ENCODE assay signal across 13 cellular contexts in the genomic region with DNA sequence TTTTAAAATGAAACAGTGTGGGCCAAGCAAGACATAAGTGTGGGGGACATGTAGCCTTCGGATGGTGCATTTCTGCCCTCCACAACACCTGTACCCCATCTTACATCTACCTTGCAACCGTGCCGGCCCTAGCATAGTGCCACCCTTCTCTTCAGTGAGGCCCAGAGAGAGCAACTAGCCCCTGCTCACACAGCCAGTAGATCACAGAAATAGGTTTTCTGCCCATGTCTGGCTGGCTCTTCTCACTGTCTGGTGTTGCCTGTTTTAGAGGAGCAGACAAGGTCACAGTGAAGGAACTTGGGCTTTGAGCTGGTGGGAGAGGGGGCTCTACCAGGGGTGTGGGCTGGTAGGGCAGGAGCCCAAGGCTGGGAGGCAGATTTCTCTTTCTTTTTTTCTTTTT. TPM values are rescaled to one million over a fixed set of nuclear protein-coding genes. Genes with fewer than 3 reads are reported as not detected.
DNase-seq lines count a peak whose midpoint lies in the region; ATAC-seq and TF ChIP-seq lines count a peak whose summit lies in the region.
"Had no signal": no experiment of that assay in that cellular context is flagged by ENCODE, and none has a peak within 500 bp of the region (broad histone marks: within the 10 kb centered on the region; RNA-seq: fewer than 3 reads in every experiment).

No MANE protein-coding gene starts in this region.

- no TSS peak for BruUV-seq in IMR-90 (replicated peaks; lab: Mats Ljungman, UMichigan)

- H2AFZ ChIP-seq in IMR-90 (replicated peaks; ENCODE audit: low read length, poor library complexity), result no peak overlapping the region
- no peak overlapping the region for H2AFZ ChIP-seq in mesenchymal stem cell (ENCODE audit: low read depth, low read length)

- H3K27ac ChIP-seq in IMR-90 (ENCODE audit: insufficient read depth, low read length) (no peak overlapping the region; the same call in 1 of the 2 replicates), mesenchymal stem cell (ENCODE audit: low read length, poor library complexity, severe bottlenecking) (peak overlapping the region; percentile 21), gastrocnemius medialis (peak overlapping the region; percentile 1 to 83 (median 62))

- H3K4ac ChIP-seq in IMR-90 (ENCODE audit: low read depth, low read length) (no peak overlapping the region), mesenchymal stem cell (ENCODE audit: low read depth in 1 of 2, low read length in 2 of 2) (no peak overlapping the region)

- H4K8ac ChIP-seq in IMR-90 (ENCODE audit: low read depth in 2 of 2, low read length in 2 of 2) (no peak overlapping the region), mesenchymal stem cell (ENCODE audit: low read length) (no peak overlapping the region)

- intact Hi-C loops in IMR-90 (cut with micrococcal nuclease), result no loop called here
- intact Hi-C loops in gastrocnemius medialis (cut with DNase I; ENCODE audit: low total_unique reads), result no loop called here
- intact Hi-C loops in left ventricle myocardium superior (cut with micrococcal nuclease), result no loop called here

- in situ Hi-C loops in IMR-90 (cut with MboI; ENCODE audit: low sequenced_read_pairs), result no loop called here
- in situ Hi-C loops in gastrocnemius medialis (cut with MboI; ENCODE audit: low sequenced_read_pairs in 4 of 4), result no loop called here
- in situ Hi-C loops in ACHN (cut with HindIII; ENCODE audit: low pct_ligation_motif_present, low pct_unique_long_range_greater_than_20kb, low sequenced_read_pairs), result no loop called here

- H3K4me3 Mint-ChIP-seq in chondrocyte (ENCODE audit: unreplicated experiment), result no peak overlapping the region
- H3K4me3 Mint-ChIP-seq: CD4-positive, CD25-positive, alpha-beta regulatory T cell; CD8-positive, alpha-beta memory T cell had no signal

- CTCF ChIA-PET in IMR-90 (lab: Yijun Ruan, JAX), result no interaction called here

- no peak for TF ChIP-seq POLR2A in IMR-90 (IDR thresholded peaks at IDR 0.05; ENCODE audit: low read depth, low read length)
- TF ChIP-seq POLR2A in gastrocnemius medialis (IDR thresholded peaks at IDR 0.05), result no peak

- no peaks in the 10 kb centered on the region for H3K9me3 Mint-ChIP-seq in chondrocyte (ENCODE audit: low read depth)
- H3K9me3 Mint-ChIP-seq: CD8-positive, alpha-beta memory T cell had no signal

- no peak for TF ChIP-seq RAD21 in IMR-90 (IDR thresholded peaks at IDR 0.05; ENCODE audit: low read length)

- peaks cover 59% of the 10 kb centered on the region for H3K36me3 Mint-ChIP-seq in chondrocyte (ENCODE audit: low read depth)

- H2BK15ac ChIP-seq in IMR-90 (ENCODE audit: low read depth, low read length) (no peak overlapping the region), mesenchymal stem cell (ENCODE audit: low read depth, poor library complexity, severe bottlenecking) (no peak overlapping the region)

- POLR2A ChIA-PET in IMR-90 (lab: Charles Lee; ENCODE audit: unreplicated experiment), result no interaction called here

- H3K4me3 ChIP-seq in IMR-90 (ENCODE audit: insufficient read depth, low read depth, low read length) (no peak overlapping the region), mesenchymal stem cell (ENCODE audit: insufficient read depth in 1 of 2, low read depth in 1 of 2, low read length in 2 of 2) (no peak overlapping the region), gastrocnemius medialis (no peak overlapping the region)
- H3K4me3 ChIP-seq: HAP-1 had no signal

- peaks cover 96% of the 10 kb centered on the region for H4K20me1 ChIP-seq in IMR-90 (ENCODE audit: insufficient read depth, low read length)

- TF ChIP-seq CTCF in IMR-90 (conservative IDR thresholded peaks at IDR 0.05; ENCODE audit: low read depth, low read length), result no peak
- no peak for TF ChIP-seq CTCF in chondrocyte (IDR thresholded peaks at IDR 0.05)
- no peak for TF ChIP-seq CTCF in gastrocnemius medialis (IDR thresholded peaks at IDR 0.05 in 4 of 5, conservative IDR thresholded peaks at IDR 0.05 in 1 of 5)

- DNase-seq in IMR-90, result no peak
- no peak for DNase-seq in chondrocyte (ENCODE audit: low spot score)
- DNase-seq in mesenchymal stem cell, result no peak
- no peak for DNase-seq in gastrocnemius medialis
- DNase-seq in activated T-cell treated with anti-CD3 and anti-CD28 coated beads, Interleukin-2, amount 50 U/mL, for 1 hour, result no peak
- DNase-seq in ACHN, result no peak
- no peak for DNase-seq in left ventricle myocardium superior
- DNase-seq: BE2C; C1 segment of cervical spinal cord; CD4-positive, CD25-positive, alpha-beta regulatory T cell; CD8-positive, alpha-beta memory T cell; COR-L47 had no signal

- dilution Hi-C loops in IMR-90 (cut with HindIII; ENCODE audit: low sequenced_read_pairs, unreplicated experiment), result no loop called here

- H3K4me1 Mint-ChIP-seq in chondrocyte (ENCODE audit: low read depth), result peaks cover 71% of the 10 kb centered on the region
- H3K4me1 Mint-ChIP-seq: CD8-positive, alpha-beta memory T cell had no signal

- H3K23ac ChIP-seq in IMR-90 (ENCODE audit: low read depth, low read length) (peak overlapping the region; percentile 75; the same call in 1 of the 2 replicates), mesenchymal stem cell (ENCODE audit: low read length in 2 of 2) (no peak overlapping the region)

- no peak for ATAC-seq in IMR-90 (ENCODE audit: low read depth)
- no peak for ATAC-seq in gastrocnemius medialis
- no peak for ATAC-seq in left ventricle myocardium superior

- WGBS in IMR-90 (ENCODE audit: extremely low coverage in 2 of 2, insufficient read length in 1 of 2), 2 experiments, result no CpG with 5 or more reads among the region's 3 CpGs
- WGBS in mesenchymal stem cell, result 95% methylated on average over 3 of the region's 3 CpGs

- H4K5ac ChIP-seq in IMR-90 (ENCODE audit: low read depth, low read length), result no peak overlapping the region

- H3K36me3 ChIP-seq in IMR-90 (ENCODE audit: control insufficient read depth, insufficient read depth, low read length) (peaks cover 89% of the 10 kb centered on the region), mesenchymal stem cell (ENCODE audit: control insufficient read depth in 1 of 2, insufficient read depth in 2 of 2, low read depth in 1 of 2, low read length in 2 of 2) (peaks cover 88 to 99% of the 10 kb centered on the region in 2 experiments), gastrocnemius medialis (peaks cover 0 to 49% of the 10 kb centered on the region in 2 donors)

- H2BK20ac ChIP-seq in IMR-90 (ENCODE audit: low read depth, low read length), result no peak overlapping the region

- H3K9me1 ChIP-seq in IMR-90 (ENCODE audit: insufficient read depth, low read length), result peaks cover 21% of the 10 kb centered on the region; the same call in 1 of the 2 replicates

- no peaks in the 10 kb centered on the region for H3K27me3 Mint-ChIP-seq in chondrocyte (ENCODE audit: low read depth)
- H3K27me3 Mint-ChIP-seq: CD4-positive, CD25-positive, alpha-beta regulatory T cell; CD8-positive, alpha-beta memory T cell had no signal

- H3K4me2 ChIP-seq in IMR-90 (ENCODE audit: low read depth, low read length) (no peak overlapping the region), mesenchymal stem cell (ENCODE audit: low read length, poor library complexity, severe bottlenecking) (no peak overlapping the region)

- no peaks in the 10 kb centered on the region for H3K9me3 ChIP-seq in IMR-90 (ENCODE audit: control insufficient read depth, insufficient read depth, low read length)
- H3K9me3 ChIP-seq in mesenchymal stem cell (ENCODE audit: control insufficient read depth, low read length), result no peaks in the 10 kb centered on the region
- H3K9me3 ChIP-seq in gastrocnemius medialis, result no peaks in the 10 kb centered on the region
- H3K9me3 ChIP-seq: BE2C, HAP-1 had no signal

- peak overlapping the region; percentile 45 for H3K27ac Mint-ChIP-seq in chondrocyte (ENCODE audit: unreplicated experiment)
- H3K27ac Mint-ChIP-seq: CD4-positive, CD25-positive, alpha-beta regulatory T cell; CD8-positive, alpha-beta memory T cell had no signal

- H3K9ac ChIP-seq in IMR-90 (ENCODE audit: low read depth, low read length) (no peak overlapping the region), mesenchymal stem cell (ENCODE audit: low read length) (no peak overlapping the region)

- no peak overlapping the region for H2AK5ac ChIP-seq in IMR-90 (ENCODE audit: low read depth, low read length)
- no peak overlapping the region for H2AK5ac ChIP-seq in mesenchymal stem cell (ENCODE audit: low read length, severe bottlenecking)

- H3K56ac ChIP-seq in IMR-90 (ENCODE audit: extremely low read depth, insufficient read depth, low read length), result no peak overlapping the region

- no peak overlapping the region for H2BK120ac ChIP-seq in IMR-90 (ENCODE audit: low read depth, low read length)
- no peak overlapping the region for H2BK120ac ChIP-seq in mesenchymal stem cell (ENCODE audit: low read depth, low read length)

- H2BK12ac ChIP-seq in mesenchymal stem cell (ENCODE audit: low read length in 2 of 2), result no peak overlapping the region

- peak overlapping the region; percentile 48 for H2AK9ac ChIP-seq in IMR-90 (replicated peaks; ENCODE audit: low read depth, low read length, poor library complexity)

- H3K4me1 ChIP-seq in IMR-90 (ENCODE audit: control insufficient read depth, insufficient read depth, low read length) (peaks cover 13% of the 10 kb centered on the region; the same call in 1 of the 2 replicates), mesenchymal stem cell (ENCODE audit: control insufficient read depth, insufficient read depth, low read depth, low read length) (peaks cover 75% of the 10 kb centered on the region), gastrocnemius medialis (peaks cover 23 to 37% of the 10 kb centered on the region in 2 donors)
- H3K4me1 ChIP-seq: HAP-1 had no signal

- H3K14ac ChIP-seq in IMR-90 (replicated peaks; ENCODE audit: low read depth, low read length) (no peak overlapping the region), mesenchymal stem cell (ENCODE audit: low read length in 2 of 2) (no peak overlapping the region)

- no peak overlapping the region for H2BK5ac ChIP-seq in IMR-90 (ENCODE audit: low read depth, low read length, poor library complexity, severe bottlenecking)
- no peak overlapping the region for H2BK5ac ChIP-seq in mesenchymal stem cell (ENCODE audit: low read depth, low read length, poor library complexity, severe bottlenecking)

- H3K79me1 ChIP-seq in IMR-90 (ENCODE audit: low read depth in 1 of 2, low read length in 2 of 2) (peaks cover 47 to 89% of the 10 kb centered on the region in 2 experiments), mesenchymal stem cell (replicated peaks; ENCODE audit: low read length, poor library complexity, severe bottlenecking) (peaks cover 11% of the 10 kb centered on the region)

- H4K91ac ChIP-seq in IMR-90 (ENCODE audit: insufficient read depth, low read depth, low read length), result no peak overlapping the region
- no peak overlapping the region for H4K91ac ChIP-seq in mesenchymal stem cell (ENCODE audit: low read length)

- H3K27me3 ChIP-seq in IMR-90 (ENCODE audit: control insufficient read depth, insufficient read depth, low read length), result no peaks in the 10 kb centered on the region
- no peaks in the 10 kb centered on the region for H3K27me3 ChIP-seq in mesenchymal stem cell (ENCODE audit: control insufficient read depth in 1 of 2, insufficient read depth in 1 of 2, low read length in 2 of 2)
- H3K27me3 ChIP-seq in gastrocnemius medialis, result no peaks in the 10 kb centered on the region
- H3K27me3 ChIP-seq: BE2C had no signal

- H3K18ac ChIP-seq in IMR-90 (ENCODE audit: low read depth, low read length) (no peak overlapping the region), mesenchymal stem cell (ENCODE audit: low read depth in 1 of 2, low read length in 2 of 2) (no peak overlapping the region)

RNA-seq across cellular contexts. Expression of gene PDLIM7, which starts 11.1 kb away (rescaled TPM):
- total RNA-seq in IMR-90 (2012; rRNA removed), result 70.4 and 72.5 TPM in 2 replicates
- polyA plus RNA-seq in IMR-90 (2012; rRNA removed), result 534 and 574 TPM in 2 replicates
- 252 and 588 TPM in 2 replicates for polyA plus RNA-seq in IMR-90 (2012; cell fraction: cytosol; rRNA removed)
- polyA plus RNA-seq in IMR-90 (2012; cell fraction: nucleus; rRNA removed; ENCODE audit: low replicate concordance), result 1,535 and 3,107 TPM in 2 replicates
- 563 to 633 TPM (median 613 TPM) in 3 replicates for total RNA-seq in chondrocyte
- 221 TPM for polyA plus RNA-seq in mesenchymal stem cell (2013, experiment 1 of 2)
- 213 TPM for polyA plus RNA-seq in mesenchymal stem cell (2013, experiment 2 of 2)
- total RNA-seq in gastrocnemius medialis, result 100 to 1,000 TPM; 132 to 244 (median 220) TPM
- 35.1 TPM for total RNA-seq in left ventricle myocardium superior

RNA-seq across cellular contexts. Expression of gene DBN1, which starts 12.8 kb away (rescaled TPM):
- total RNA-seq in IMR-90 (2012; rRNA removed) (122 and 212 TPM in 2 replicates), chondrocyte (207 to 277 TPM (median 274 TPM) in 3 replicates), gastrocnemius medialis (10 to 100 TPM; 16.3 to 27.5 (median 23.2) TPM), left ventricle myocardium superior (22.4 TPM)
- polyA plus RNA-seq in IMR-90 (2012; rRNA removed), result 187 and 235 TPM in 2 replicates
- 150 and 193 TPM in 2 replicates for polyA plus RNA-seq in IMR-90 (2012; cell fraction: cytosol; rRNA removed)
- 786 and 1,481 TPM in 2 replicates for polyA plus RNA-seq in IMR-90 (2012; cell fraction: nucleus; rRNA removed; ENCODE audit: low replicate concordance)
- 149 TPM for polyA plus RNA-seq in mesenchymal stem cell (2013, experiment 1 of 2)
- polyA plus RNA-seq in mesenchymal stem cell (2013, experiment 2 of 2), result 150 TPM

RNA-seq across cellular contexts. Expression of gene DOK3, which starts 23.4 kb away (rescaled TPM):
- total RNA-seq in IMR-90 (2012; rRNA removed), result 0.54 and 0.56 TPM in 2 replicates
- polyA plus RNA-seq in IMR-90 (2012; rRNA removed), result 3.6 and 3.9 TPM in 2 replicates
- 0.49 and 1.3 TPM in 2 replicates for polyA plus RNA-seq in IMR-90 (2012; cell fraction: cytosol; rRNA removed)
- 20.3 and 32.4 TPM in 2 replicates for polyA plus RNA-seq in IMR-90 (2012; cell fraction: nucleus; rRNA removed; ENCODE audit: low replicate concordance)
- 4.7 to 7.7 TPM (median 7.5 TPM) in 3 replicates for total RNA-seq in chondrocyte
- polyA plus RNA-seq in mesenchymal stem cell (2013, experiment 1 of 2), result 1.3 TPM
- 1.4 TPM for polyA plus RNA-seq in mesenchymal stem cell (2013, experiment 2 of 2)
- total RNA-seq in gastrocnemius medialis, result 1 to 10 TPM; 2.1 to 5.1 (median 2.9) TPM
- total RNA-seq in left ventricle myocardium superior, result 3.4 TPM

RNA-seq across cellular contexts. Expression of gene DDX41, which starts 30.5 kb away (rescaled TPM):
- 130 and 141 TPM in 2 replicates for total RNA-seq in IMR-90 (2012; rRNA removed)
- polyA plus RNA-seq in IMR-90 (2012; rRNA removed), result 160 and 170 TPM in 2 replicates
- 124 and 130 TPM in 2 replicates for polyA plus RNA-seq in IMR-90 (2012; cell fraction: cytosol; rRNA removed)
- polyA plus RNA-seq in IMR-90 (2012; cell fraction: nucleus; rRNA removed; ENCODE audit: low replicate concordance), result 358 and 582 TPM in 2 replicates
- 77.2 to 79.0 TPM (median 78.6 TPM) in 3 replicates for total RNA-seq in chondrocyte
- 45.5 TPM for polyA plus RNA-seq in mesenchymal stem cell (2013, experiment 1 of 2)
- polyA plus RNA-seq in mesenchymal stem cell (2013, experiment 2 of 2), result 41.7 TPM
- total RNA-seq in gastrocnemius medialis, result 100 to 1,000 TPM in 1 of 4 donors, 10 to 100 TPM in 3; 47.1 to 105 (median 62.3) TPM
- 29.8 TPM for total RNA-seq in left ventricle myocardium superior

RNA-seq across cellular contexts. Expression of gene PRR7, which starts 39.6 kb away (rescaled TPM):
- total RNA-seq in IMR-90 (2012; rRNA removed) (1.1 TPM in 2 replicates), chondrocyte (4.8 to 5.5 TPM (median 5.3 TPM) in 3 replicates), gastrocnemius medialis (1 to 10 TPM in 2 of 4 donors, under 1 TPM in 1, not detected in 1; 0.63 to 2.0 (median 1.4) TPM), left ventricle myocardium superior (0.40 TPM)
- polyA plus RNA-seq in IMR-90 (2012; rRNA removed), result 10.1 and 13.6 TPM in 2 replicates
- 11.9 and 36.3 TPM in 2 replicates for polyA plus RNA-seq in IMR-90 (2012; cell fraction: cytosol; rRNA removed)
- 12.9 and 42.6 TPM in 2 replicates for polyA plus RNA-seq in IMR-90 (2012; cell fraction: nucleus; rRNA removed; ENCODE audit: low replicate concordance)
- 8.6 TPM for polyA plus RNA-seq in mesenchymal stem cell (2013, experiment 1 of 2)
- polyA plus RNA-seq in mesenchymal stem cell (2013, experiment 2 of 2), result 7.8 TPM
